In genomic region chr7:98282727-98283126, GRCh38 we compare ENCODE assay signal across 8 cellular contexts. TPM values are rescaled to one million over a fixed set of nuclear protein-coding genes. Genes with fewer than 3 reads are reported as not detected.
DNase-seq lines count a peak whose midpoint lies in the region; ATAC-seq and TF ChIP-seq lines count a peak whose summit lies in the region.

No MANE protein-coding gene starts in this region.

- no peak for TF ChIP-seq CTCF in ascending aorta (IDR thresholded peaks at IDR 0.05)
- TF ChIP-seq CTCF in liver (IDR thresholded peaks at IDR 0.05; ENCODE audit: low read depth, low read length, missing input control): no peak

- peaks cover 30 to 45% of the 10 kb centered on the region in 2 donors for H3K4me1 ChIP-seq in ascending aorta
- peaks cover 36 to 66% (median 53%) of the 10 kb centered on the region in 4 donors for H3K4me1 ChIP-seq in liver (ENCODE audit: control insufficient read depth in 4 of 4, insufficient read depth in 4 of 4, low read length in 3 of 4)
- H3K4me1 ChIP-seq in thymus (ENCODE audit: control insufficient read depth, insufficient read depth, low read length): peaks cover 6% of the 10 kb centered on the region

- peaks cover 2 to 7% of the 10 kb centered on the region in 2 donors for H3K36me3 ChIP-seq in ascending aorta
- peaks cover 0 to 4% (median 0%) of the 10 kb centered on the region in 4 donors for H3K36me3 ChIP-seq in liver (ENCODE audit: control insufficient read depth in 4 of 4, insufficient read depth in 3 of 4, low read depth in 1 of 4, low read length in 3 of 4)
- peaks cover 2% of the 10 kb centered on the region for H3K36me3 ChIP-seq in thymus (ENCODE audit: control insufficient read depth, insufficient read depth)

- no peak for ATAC-seq in GM18517 (IDR thresholded peaks at IDR 0.05; ENCODE audit: unreplicated experiment)
- no peak for ATAC-seq in GM18861 (IDR thresholded peaks at IDR 0.05; ENCODE audit: unreplicated experiment)

- no peaks in the 10 kb centered on the region for H3K27me3 ChIP-seq in ascending aorta
- no peaks in the 10 kb centered on the region for H3K27me3 ChIP-seq in liver (ENCODE audit: control insufficient read depth in 4 of 4, insufficient read depth in 4 of 4, low read length in 3 of 4)
- no peaks in the 10 kb centered on the region for H3K27me3 ChIP-seq in thymus (ENCODE audit: control insufficient read depth, insufficient read depth)

- H3K4me3 ChIP-seq in ascending aorta (peak overlapping the region; percentile 93 to 100), liver (ENCODE audit: low read depth in 1 of 3, low read length in 3 of 3) (peak overlapping the region; percentile 33 to 88 (median 74)), thymus (ENCODE audit: low read length) (peak overlapping the region; percentile 90)

- peak overlapping the region; percentile 83 for H3K27ac Mint-ChIP-seq in activated CD4-positive, alpha-beta T cell treated with anti-CD3 and anti-CD28 coated beads, Interleukin-2, amount 10 ng/mL, durations not matched to agents 24 days and 14 days

- no peaks in the 10 kb centered on the region for H3K27me3 Mint-ChIP-seq in activated CD4-positive, alpha-beta T cell treated with anti-CD3 and anti-CD28 coated beads, Interleukin-2, amount 10 ng/mL, durations not matched to agents 24 days and 14 days

- intact Hi-C loops in activated CD4-positive, alpha-beta T cell treated with anti-CD3 and anti-CD28 coated beads, Interleukin-2, amount 10 ng/mL, durations not matched to agents 24 days and 14 days (cut with micrococcal nuclease): loop anchor here (5.0 to 10.0 kb wide), 2 partner anchors 122 to 595 kb away; partner anchors contain the start of genes BAIAP2L1 and TRRAP
- intact Hi-C loops in ascending aorta (cut with DNase I): loop anchor here (5.0 to 10.0 kb wide), 4 partner anchors 335 to 1222 kb away; partner anchors contain the start of genes NPTX2, TRRAP, ZKSCAN5 and ZNF394

- H3K9me3 ChIP-seq in ascending aorta: no peaks in the 10 kb centered on the region
- no peaks in the 10 kb centered on the region for H3K9me3 ChIP-seq in liver (ENCODE audit: control insufficient read depth in 4 of 4, low read length in 3 of 4)
- H3K9me3 ChIP-seq in thymus (ENCODE audit: control insufficient read depth): no peaks in the 10 kb centered on the region

- H3K9me3 Mint-ChIP-seq in activated CD4-positive, alpha-beta T cell treated with anti-CD3 and anti-CD28 coated beads, Interleukin-2, amount 10 ng/mL, durations not matched to agents 24 days and 14 days: no peaks in the 10 kb centered on the region

- no peak for DNase-seq in activated CD4-positive, alpha-beta T cell treated with anti-CD3 and anti-CD28 coated beads, Interleukin-2, amount 10 ng/mL, durations not matched to agents 24 days and 14 days
- DNase-seq in activated CD4-positive, alpha-beta T cell treated with anti-CD3 and anti-CD28 coated beads, Interleukin-2, amount 50 U/mL, for 48 hours: no peak
- DNase-seq in ascending aorta (ENCODE audit: low spot score in 2 of 2) (no peak), Kasumi-1 (lab: John Stamatoyannopoulos, UW) (no peak)

- peak overlapping the region; percentile 87 for H3K4me3 Mint-ChIP-seq in activated CD4-positive, alpha-beta T cell treated with anti-CD3 and anti-CD28 coated beads, Interleukin-2, amount 10 ng/mL, durations not matched to agents 24 days and 14 days

- peaks cover 9% of the 10 kb centered on the region for H3K36me3 Mint-ChIP-seq in activated CD4-positive, alpha-beta T cell treated with anti-CD3 and anti-CD28 coated beads, Interleukin-2, amount 10 ng/mL, durations not matched to agents 24 days and 14 days (ENCODE audit: low read depth)

- 16% methylated on average over 16 of the region's 16 CpGs for WGBS in liver
- 87% methylated on average over 16 of the region's 16 CpGs for WGBS in thymus

- no peak for TF ChIP-seq RAD21 in liver (IDR thresholded peaks at IDR 0.05)

- H3K27ac ChIP-seq in ascending aorta (peak overlapping the region; percentile 99), liver (ENCODE audit: low read depth in 1 of 2, low read length in 2 of 2) (peak overlapping the region; percentile 83 to 87), thymus (ENCODE audit: low read depth) (no peak overlapping the region)

- peaks cover 19% of the 10 kb centered on the region for H3K4me1 Mint-ChIP-seq in activated CD4-positive, alpha-beta T cell treated with anti-CD3 and anti-CD28 coated beads, Interleukin-2, amount 10 ng/mL, durations not matched to agents 24 days and 14 days

- H3K9ac ChIP-seq in liver (ENCODE audit: low read depth in 1 of 2, low read length in 2 of 2): peak overlapping the region; percentile 90 to 95

TF ChIP-seq in liver, 16 proteins besides CTCF, POLR2A, EP300 and RAD21:
- TF ChIP-seq ZBTB33 (IDR thresholded peaks at IDR 0.05): no peak
- TF ChIP-seq RXRA (IDR thresholded peaks at IDR 0.05): no peak
- TF ChIP-seq SP1 (IDR thresholded peaks at IDR 0.05): no peak
- TF ChIP-seq HNF4G (IDR thresholded peaks at IDR 0.05): no peak
- TF ChIP-seq FOXA1 (IDR thresholded peaks at IDR 0.05): no peak
- no peak for TF ChIP-seq MAX (IDR thresholded peaks at IDR 0.05)
- no peak for TF ChIP-seq TAF1 (conservative IDR thresholded peaks at IDR 0.05)
- no peak for TF ChIP-seq GABPA (IDR thresholded peaks at IDR 0.05 in 1 of 2, conservative IDR thresholded peaks at IDR 0.05 in 1 of 2)
- TF ChIP-seq NR2F2 (IDR thresholded peaks at IDR 0.05): no peak
TF ChIP-seq in liver: peak in this region for 0.

RNA-seq across cellular contexts. Expression of gene BRI3, which starts 1.2 kb away (rescaled TPM):
- total RNA-seq in activated CD4-positive, alpha-beta T cell treated with anti-CD3 and anti-CD28 coated beads, Interleukin-2, amount 10 ng/mL, durations not matched to agents 24 days and 14 days: 66.8 and 70.3 TPM in 2 replicates
- 61.6 TPM for total RNA-seq in ascending aorta
- total RNA-seq in liver: 10 to 100 TPM; 14.0 to 30.1 TPM
- 10 to 100 TPM; 69.3 to 80.4 TPM for polyA plus RNA-seq in liver
- 222 TPM for polyA plus RNA-seq in thymus

RNA-seq across cellular contexts. Expression of gene TECPR1, which starts 30.7 kb away (rescaled TPM):
- total RNA-seq in activated CD4-positive, alpha-beta T cell treated with anti-CD3 and anti-CD28 coated beads, Interleukin-2, amount 10 ng/mL, durations not matched to agents 24 days and 14 days: 43.1 and 47.8 TPM in 2 replicates
- total RNA-seq in ascending aorta (28.1 TPM), liver (10 to 100 TPM; 10.9 to 16.3 TPM)
- polyA plus RNA-seq in liver (1 to 10 TPM; 3.3 to 4.8 TPM), thymus (30.0 TPM)
